Comparison of ENCODE assay signal across 25 cellular contexts in genomic region chr5:55393501-55394175, GRCh38.
DNase-seq lines count a peak whose midpoint lies in the region; ATAC-seq, FAIRE-seq and TF ChIP-seq lines count a peak whose summit lies in the region.
"Had no signal": no experiment of that assay in that cellular context is flagged by ENCODE, and none has a peak within 500 bp of the region (broad histone marks: within the 10 kb centered on the region; RNA-seq: fewer than 3 reads in every experiment).

No MANE protein-coding gene starts in this region.

- DNase-seq in dermis blood vessel endothelial cell (peak; percentile 53), endothelial cell (ENCODE audit: low spot score) (no peak), lung microvascular endothelial cell (ENCODE audit: low read depth in 2 of 2) (peak; percentile 28 to 65), NK-92 (lab: John Stamatoyannopoulos, UW; ENCODE audit: unreplicated experiment) (no peak), H54 (ENCODE audit: insufficient read length, low spot score) (no peak)
- DNase-seq: 8988T; ACHN; AML-193; BE2C; Calu3; CD4-positive, alpha-beta T cell; CD8-positive, alpha-beta memory T cell; COR-L47; DMS153; DND-41; GDM1; GM23248; H9 had no signal

- no peaks in the 10 kb centered on the region for H3K27me3 Mint-ChIP-seq in endothelial cell (ENCODE audit: unreplicated experiment)
- H3K27me3 Mint-ChIP-seq: CD4-positive, alpha-beta T cell; CD8-positive, alpha-beta memory T cell had no signal

- H3K36me3 Mint-ChIP-seq in endothelial cell (ENCODE audit: low read depth, unreplicated experiment) = peaks cover 16% of the 10 kb centered on the region

- H3K9me3 Mint-ChIP-seq in endothelial cell (ENCODE audit: unreplicated experiment) = no peaks in the 10 kb centered on the region

- no peak for ATAC-seq in HG02798 (IDR thresholded peaks at IDR 0.05; ENCODE audit: poor library complexity, unreplicated experiment)
- ATAC-seq: A549, GM12878, HCT116 had no signal

- TF ChIP-seq POLR2A in H54 (IDR thresholded peaks at IDR 0.05; ENCODE audit: low read depth, low read length) = no peak

- peaks cover 7% of the 10 kb centered on the region for H3K4me1 Mint-ChIP-seq in endothelial cell (ENCODE audit: unreplicated experiment)
- H3K4me1 Mint-ChIP-seq: CD14-positive monocyte had no signal

- no peak for FAIRE-seq in H54 (lab: Jason Lieb, UNC)
- FAIRE-seq: A549, GM12878, GM19239, H1 had no signal

- TF ChIP-seq CTCF in endothelial cell (IDR thresholded peaks at IDR 0.05; ENCODE audit: unreplicated experiment) = no peak

- no peak overlapping the region for H3K4me3 Mint-ChIP-seq in endothelial cell (ENCODE audit: unreplicated experiment)
- H3K4me3 Mint-ChIP-seq: CD14-positive monocyte; CD4-positive, alpha-beta T cell; CD8-positive, alpha-beta memory T cell; H9 had no signal

- peak overlapping the region; percentile 3 for H3K27ac Mint-ChIP-seq in endothelial cell (ENCODE audit: unreplicated experiment)
- H3K27ac Mint-ChIP-seq: CD4-positive, alpha-beta T cell; H9 had no signal

Comparison
In these comparisons a context has a peak if more than half of its experiments do, and no peak if none do; other contexts are left out.
1. DNase-seq: peak in dermis blood vessel endothelial cell (single experiment) and lung microvascular endothelial cell (2 of 2); none in endothelial cell (single experiment), NK-92 (single experiment) and H54 (single experiment).